In the genomic region with DNA sequence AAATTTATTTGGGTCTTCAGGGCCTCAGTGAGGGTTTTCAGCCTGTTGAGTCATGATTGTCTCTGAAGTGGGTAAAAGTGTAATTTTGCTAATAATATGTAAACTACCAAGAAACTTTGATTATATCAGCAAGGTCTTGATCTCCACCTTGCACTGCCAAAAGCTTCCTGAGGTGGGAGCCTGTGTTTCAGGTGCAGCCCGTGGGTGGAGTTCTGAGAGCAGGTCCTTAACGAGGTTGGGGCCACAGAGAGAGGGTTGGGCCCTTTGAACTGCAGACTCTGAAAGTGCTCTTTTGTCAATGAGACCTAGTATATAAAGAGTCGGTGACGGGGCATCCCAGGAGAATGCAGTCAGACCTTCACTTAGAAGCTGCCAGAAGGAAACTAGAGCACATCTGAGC, we compare ENCODE assay signal across 1 cellular context.
TF ChIP-seq lines count a peak whose summit lies in the region.

No MANE protein-coding gene starts in this region.

TF ChIP-seq in HepG2, 621 proteins besides CTCF, POLR2A, EP300 and RAD21 (continued from another document):
- TF ChIP-seq GPBP1L1 (CRISPR knock-in tag; IDR thresholded peaks at IDR 0.05) (no peak), ZFP36 (IDR thresholded peaks at IDR 0.05; ENCODE audit: borderline replicate concordance, low read depth, low read length, partially characterized antibody) (no peak), ATRX (CRISPR knock-in tag; IDR thresholded peaks at IDR 0.05; ENCODE audit: borderline replicate concordance) (no peak)
- TF ChIP-seq, protein P1, sequence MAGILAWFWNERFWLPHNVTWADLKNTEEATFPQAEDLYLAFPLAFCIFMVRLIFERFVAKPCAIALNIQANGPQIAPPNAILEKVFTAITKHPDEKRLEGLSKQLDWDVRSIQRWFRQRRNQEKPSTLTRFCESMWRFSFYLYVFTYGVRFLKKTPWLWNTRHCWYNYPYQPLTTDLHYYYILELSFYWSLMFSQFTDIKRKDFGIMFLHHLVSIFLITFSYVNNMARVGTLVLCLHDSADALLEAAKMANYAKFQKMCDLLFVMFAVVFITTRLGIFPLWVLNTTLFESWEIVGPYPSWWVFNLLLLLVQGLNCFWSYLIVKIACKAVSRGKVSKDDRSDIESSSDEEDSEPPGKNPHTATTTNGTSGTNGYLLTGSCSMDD (CRISPR knock-in tag; IDR thresholded peaks at IDR 0.05): no peak
